Comparison of ENCODE assay signal across 9 cellular contexts in genomic region chr19:15200575-15201364, GRCh38. TPM values are rescaled to one million over a fixed set of nuclear protein-coding genes. Genes with fewer than 3 reads are reported as not detected.
DNase-seq lines count a peak whose midpoint lies in the region; ATAC-seq, FAIRE-seq and TF ChIP-seq lines count a peak whose summit lies in the region.
"Had no signal": no experiment of that assay in that cellular context is flagged by ENCODE, and none has a peak within 500 bp of the region (broad histone marks: within the 10 kb centered on the region; RNA-seq: fewer than 3 reads in every experiment).

Gene NOTCH3 (minus strand): TSS chr19:15200995. CDS start chr19:15200905, 90 bp downstream.

- no peak for TF ChIP-seq CTCF in brain (conservative IDR thresholded peaks at IDR 0.05)
- no peak for TF ChIP-seq CTCF in keratinocyte (optimal IDR thresholded peaks at IDR 0.05 in 1 of 3, IDR thresholded peaks at IDR 0.05 in 1 of 3, conservative IDR thresholded peaks at IDR 0.05 in 1 of 3; ENCODE audit: extremely low read depth in 1 of 3, insufficient read depth in 2 of 3, low read length in 3 of 3)
- TF ChIP-seq CTCF in subcutaneous adipose tissue (IDR thresholded peaks at IDR 0.05; ENCODE audit: low read depth), result no peak

- no peak for ATAC-seq in HG02884 (IDR thresholded peaks at IDR 0.05; ENCODE audit: unreplicated experiment)

- H3K27ac ChIP-seq in HUES48 (ENCODE audit: low read depth, low read length) (peak within 1 kb of the TSS; percentile 76), keratinocyte (ENCODE audit: control insufficient read depth, insufficient read depth, low read length) (no peak within 1 kb of the TSS)

- no peak for FAIRE-seq in keratinocyte (lab: Jason Lieb, UNC)
- FAIRE-seq: colon had no signal

- H3K4me1 ChIP-seq in HUES48 (ENCODE audit: control insufficient read depth, insufficient read depth, low read length) (peaks cover 10% of the 10 kb centered on the region; the same call in 1 of the 2 replicates), keratinocyte (ENCODE audit: control insufficient read depth, extremely low read depth, insufficient read depth, low read length) (peaks cover 12% of the 10 kb centered on the region)

- peak within 1 kb of the TSS; percentile 3 for H3K9ac ChIP-seq in HUES48 (ENCODE audit: low read depth, low read length)
- peak within 1 kb of the TSS; percentile 47 for H3K9ac ChIP-seq in keratinocyte (ENCODE audit: control insufficient read depth, extremely low read depth, insufficient read depth, low read length)

- peak within 1 kb of the TSS; percentile 79 for H3K4me3 ChIP-seq in HUES48 (ENCODE audit: low read depth, low read length)
- H3K4me3 ChIP-seq in keratinocyte (ENCODE audit: control insufficient read depth in 2 of 3, extremely low read depth in 1 of 3, insufficient read depth in 2 of 3, low read depth in 1 of 3, low read length in 3 of 3), result peak within 1 kb of the TSS in 2 of 3 experiments; percentile 34 to 57

- intact Hi-C loops in head of caudate nucleus (cut with DNase I), result no loop called here

- peaks cover 23% of the 10 kb centered on the region for H3K36me3 ChIP-seq in HUES48 (ENCODE audit: control insufficient read depth, insufficient read depth, low read length)
- H3K36me3 ChIP-seq in keratinocyte (ENCODE audit: control insufficient read depth in 2 of 2, extremely low read depth in 1 of 2, insufficient read depth in 2 of 2, low read length in 2 of 2), result peaks cover 0 to 1% of the 10 kb centered on the region in 2 experiments

- H3K4me2 ChIP-seq in keratinocyte (ENCODE audit: control insufficient read depth, extremely low read depth, insufficient read depth, low read depth, low read length), result peak within 1 kb of the TSS; percentile 60

- H3K9me3 Mint-ChIP-seq in brain, result peaks cover 0 to under 1% (median 0%) of the 10 kb centered on the region in 5 experiments

- no peaks in the 10 kb centered on the region for H3K79me2 ChIP-seq in keratinocyte (ENCODE audit: control insufficient read depth, insufficient read depth, low read length)

- H3K27ac Mint-ChIP-seq in brain, result peak within 1 kb of the TSS; percentile 13 to 72 (median 55)

- no peaks in the 10 kb centered on the region for H4K20me1 ChIP-seq in keratinocyte (ENCODE audit: control insufficient read depth, extremely low read depth, insufficient read depth, low read length)

- H3K9me3 ChIP-seq in HUES48 (ENCODE audit: control insufficient read depth, insufficient read depth, low read length), result no peaks in the 10 kb centered on the region
- no peaks in the 10 kb centered on the region for H3K9me3 ChIP-seq in keratinocyte (ENCODE audit: control insufficient read depth, low read depth, low read length)

- H3K4me3 Mint-ChIP-seq in brain, result peak within 1 kb of the TSS; percentile 76 to 83 (median 80)

- H3K4me1 Mint-ChIP-seq in brain, result peaks cover 28% of the 10 kb centered on the region

- dilution Hi-C loops in keratinocyte (cut with MboI; ENCODE audit: extremely low pct_ligation_motif_present, low sequenced_read_pairs), result no loop called here

- DNase-seq in keratinocyte (ENCODE audit: low read depth, low spot score) (no peak), head of caudate nucleus (no peak), foreskin melanocyte (no peak)
- no peak for DNase-seq in activated CD4-positive, alpha-beta T cell treated with anti-CD3 and anti-CD28 coated beads for 4 hours

- H2AFZ ChIP-seq in keratinocyte (ENCODE audit: control insufficient read depth, low read length), result no peak within 1 kb of the TSS

- H3K27me3 Mint-ChIP-seq in brain, result peaks cover 7% of the 10 kb centered on the region

- H3K36me3 Mint-ChIP-seq in brain, result peaks cover 9% of the 10 kb centered on the region

- H3K27me3 ChIP-seq in HUES48 (ENCODE audit: control insufficient read depth, insufficient read depth, low read length) (no peaks in the 10 kb centered on the region), keratinocyte (ENCODE audit: control insufficient read depth, extremely low read depth, insufficient read depth, low read length) (peaks cover 21% of the 10 kb centered on the region)

- no peaks in the 10 kb centered on the region for H3K9me1 ChIP-seq in keratinocyte (ENCODE audit: control insufficient read depth, extremely low read depth, insufficient read depth, low read length)

RNA-seq across cellular contexts. Expression of gene NOTCH3, which starts in this region (rescaled TPM):
- 23.1 TPM for polyA plus RNA-seq in brain (ENCODE audit: insufficient read depth, low read depth, low replicate concordance)
- polyA plus RNA-seq in keratinocyte, result 2.5 to 14.9 TPM (median 4.1 TPM) in 3 replicates
- 39.1 TPM for polyA plus RNA-seq in keratinocyte (2011; ENCODE audit: low read depth)
- 1.7 and 3.5 TPM in 2 replicates for polyA plus RNA-seq in keratinocyte (2011; cell fraction: cytosol; rRNA removed)
- 29.6 and 36.8 TPM in 2 replicates for polyA plus RNA-seq in keratinocyte (2011; cell fraction: nucleus; rRNA removed)
- polyA plus RNA-seq in keratinocyte (2012; ENCODE audit: low replicate concordance), result 4.2 and 45.4 TPM in 2 replicates
- 17.6 to 102 TPM (median 31.2 TPM) in 3 replicates for polyA minus RNA-seq in keratinocyte
- polyA minus RNA-seq in keratinocyte (2011; cell fraction: cytosol; rRNA and poly(A)+ RNA removed), result 58.3 TPM
- 138 and 146 TPM in 2 replicates for polyA minus RNA-seq in keratinocyte (2011; cell fraction: nucleus; rRNA and poly(A)+ RNA removed)
- total RNA-seq in subcutaneous adipose tissue, result 10 to 100 TPM; 17.7 to 91.4 (median 41.4) TPM
